ENCODE assay signal across 27 cellular contexts in genomic region chr2:7286120-7286519, GRCh38.
"Had no signal": no experiment of that assay in that cellular context is flagged by ENCODE, and none has a peak within 500 bp of the region (broad histone marks: within the 10 kb centered on the region; RNA-seq: fewer than 3 reads in every experiment).

No MANE protein-coding gene starts in this region.

- H3K9me3 ChIP-seq: colonic mucosa, esophagus squamous epithelium, gastrocnemius medialis, gastroesophageal sphincter, heart left ventricle had no signal

- H3K27ac ChIP-seq: colonic mucosa, coronary artery, dorsolateral prefrontal cortex, epithelial cell of prostate, esophagus squamous epithelium, foreskin keratinocyte, gastrocnemius medialis, gastroesophageal sphincter, heart left ventricle, heart right ventricle had no signal

- H3K36me3 ChIP-seq: colonic mucosa, esophagus squamous epithelium, gastrocnemius medialis, gastroesophageal sphincter, heart left ventricle, heart right ventricle had no signal

- H3K4me1 ChIP-seq: colonic mucosa, esophagus squamous epithelium, gastrocnemius medialis, gastroesophageal sphincter, heart left ventricle, heart right ventricle had no signal

- FAIRE-seq: colon, endometrium, endothelial cell of umbilical vein, frontal cortex had no signal

- DNase-seq: colonic mucosa; cortex of kidney; dermis blood vessel endothelial cell; dorsolateral prefrontal cortex; effector CD4-positive, alpha-beta T cell; effector CD8-positive, alpha-beta T cell; effector memory CD4-positive, alpha-beta T cell; effector memory CD8-positive, alpha-beta T cell; endodermal cell; erythroblast; esophagus squamous epithelium; foreskin fibroblast; foreskin keratinocyte; foreskin melanocyte; gastrocnemius medialis; glutamatergic neuron; head of caudate nucleus; heart left ventricle; heart right ventricle had no signal

- H3K4me3 ChIP-seq: colonic mucosa, coronary artery, dorsolateral prefrontal cortex, esophagus squamous epithelium, gastrocnemius medialis, gastroesophageal sphincter, heart left ventricle, heart right ventricle had no signal

- ATAC-seq: effector memory CD8-positive, alpha-beta T cell; esophagus mucosa; foreskin keratinocyte; gastrocnemius medialis; gastroesophageal sphincter; heart left ventricle; heart right ventricle had no signal

- H3K27me3 ChIP-seq: colonic mucosa, foreskin keratinocyte, gastrocnemius medialis had no signal
